8 cellular contexts compared by ENCODE assay signal in the genomic region with DNA sequence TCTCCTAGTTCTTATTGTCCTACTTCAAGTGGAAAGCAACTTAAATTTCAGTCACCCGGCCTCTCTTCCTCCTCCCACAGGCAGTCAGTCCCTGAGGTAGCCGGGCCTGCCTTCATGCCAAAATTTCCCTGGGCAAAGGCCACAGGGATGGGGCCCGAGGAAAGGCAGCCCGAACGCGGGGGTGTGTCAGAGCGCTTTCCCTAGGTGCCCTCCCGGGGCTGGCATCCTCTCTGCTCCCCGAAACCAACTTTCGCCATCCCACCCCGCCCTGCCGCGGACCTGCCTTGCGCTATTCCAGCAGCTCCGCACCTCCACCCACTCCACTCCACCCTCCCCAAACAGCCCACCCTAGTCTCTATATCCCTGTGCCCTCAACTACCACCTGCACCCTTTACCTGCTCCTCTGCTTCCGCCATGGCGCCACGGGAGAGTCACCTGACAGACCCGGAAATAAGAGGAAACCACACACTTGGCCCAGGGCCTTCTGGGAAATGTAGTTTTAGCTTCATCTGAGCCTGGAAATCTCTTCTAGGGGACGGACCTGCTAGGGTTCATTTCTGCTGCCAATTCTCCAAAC. TPM values are rescaled to one million over a fixed set of nuclear protein-coding genes. Genes with fewer than 3 reads are reported as not detected.
DNase-seq lines count a peak whose midpoint lies in the region; ATAC-seq, FAIRE-seq and TF ChIP-seq lines count a peak whose summit lies in the region.

A gene (minus strand): TSS at position 433 of the 577 bp plus-strand sequence. CDS start 17 bp downstream, at position 416.

- peak within 1 kb of the TSS; percentile 96; the same call in 1 of the 2 replicates for H4K8ac ChIP-seq in H1 (ENCODE audit: extremely low read depth, insufficient read depth, low read length)
- peak within 1 kb of the TSS; percentile 78 for H4K8ac ChIP-seq in mesenchymal stem cell (ENCODE audit: low read length)

- TF ChIP-seq CTCF in H1 (IDR thresholded peaks at IDR 0.05; ENCODE audit: control extremely low read depth in 1 of 3, insufficient read depth in 1 of 3, low read depth in 1 of 3, low read length in 3 of 3): no peak

- no peak within 1 kb of the TSS for H3K18ac ChIP-seq in H1 (ENCODE audit: extremely low read depth, low read length)
- H3K18ac ChIP-seq in mesenchymal stem cell (ENCODE audit: low read depth in 1 of 2, low read length in 2 of 2): peak within 1 kb of the TSS; percentile 52 to 81

- H3K9me3 Mint-ChIP-seq in CD4-positive, CD25-positive, alpha-beta regulatory T cell: peaks cover 0 to 2% (median 0%) of the 10 kb centered on the region in 7 donors

- H2BK12ac ChIP-seq in H1 (ENCODE audit: low read depth, low read length) (no peak within 1 kb of the TSS), mesenchymal stem cell (ENCODE audit: low read length in 2 of 2) (no peak within 1 kb of the TSS)

- peak in 1 of 2 experiments; percentile 77; a peak in 2 of 3 replicates for TF ChIP-seq POLR2A in H1 (IDR thresholded peaks at IDR 0.05; ENCODE audit: control extremely low read depth in 1 of 2, low read depth in 2 of 2, low read length in 2 of 2)

- peaks cover 20% of the 10 kb centered on the region for H3K27me3 Mint-ChIP-seq in CD4-positive, CD25-positive, alpha-beta regulatory T cell

- POLR2A ChIA-PET in H1 (lab: Charles Lee; ENCODE audit: partially characterized antibody): interaction anchor here (0.6 to 1.3 kb wide), 5 partner anchors 9 to 607 kb away, joined by 3 to 4 read pairs (median 4); no protein-coding TSS in a partner anchor

- peak within 1 kb of the TSS; percentile 88 for H3K4me3 ChIP-seq in CD4-positive, CD25-positive, alpha-beta regulatory T cell (ENCODE audit: low read depth, low read length)
- H3K4me3 ChIP-seq in H1 (ENCODE audit: extremely low read depth in 1 of 4, insufficient read depth in 2 of 4, low read depth in 3 of 4, low read length in 4 of 4) (peak within 1 kb of the TSS; percentile 87 to 92 (median 90)), mesenchymal stem cell (ENCODE audit: insufficient read depth in 1 of 2, low read depth in 1 of 2, low read length in 2 of 2) (peak within 1 kb of the TSS; percentile 75 to 87)

- CTCF ChIA-PET in H1 (lab: Charles Lee; ENCODE audit: partially characterized antibody): interaction anchor here (0.7 to 2.3 kb wide), 10 partner anchors 16 to 555 kb away, joined by 3 to 11 read pairs (median 4); no protein-coding TSS in a partner anchor

- WGBS in H1 (ENCODE audit: extremely low coverage in 1 of 2, insufficient coverage in 1 of 2, insufficient read length in 1 of 2, insufficient replicate concordance in 2 of 2, low coverage in 1 of 2, low lambda C conversion rate in 2 of 2, missing lambda C conversion rate in 1 of 2), 2 experiments: 3% methylated on average over 20 of the region's 20 CpGs; no CpG with 5 or more reads in 1 of the 2 experiments
- 1% methylated on average over 20 of the region's 20 CpGs for WGBS in mesenchymal stem cell

- no peak for TF ChIP-seq RAD21 in H1 (IDR thresholded peaks at IDR 0.05 in 1 of 2, conservative IDR thresholded peaks at IDR 0.05 in 1 of 2; ENCODE audit: low read depth in 2 of 2, low read length in 2 of 2)

- peak; percentile 100 for ATAC-seq in CD4-positive, CD25-positive, alpha-beta regulatory T cell (ENCODE audit: low read depth in 2 of 2)
- peak; percentile 95 for ATAC-seq in GM19372 (IDR thresholded peaks at IDR 0.05; ENCODE audit: low read depth, unreplicated experiment)
- peak; percentile 99 for ATAC-seq in HG03521 (IDR thresholded peaks at IDR 0.05; ENCODE audit: unreplicated experiment)

- peak; percentile 76 to 89 (median 86) for DNase-seq in CD4-positive, CD25-positive, alpha-beta regulatory T cell
- DNase-seq in NCI-H82 treated with DMSO at 0.1 percent for 48 hours (lab: John Stamatoyannopoulos, UW; ENCODE audit: unreplicated experiment) (peak; percentile 39), H1 (ENCODE audit: low read depth in 1 of 2, low spot score in 2 of 2) (peak in 1 of 2 experiments; percentile 80), mesenchymal stem cell (peak; percentile 81)
- DNase-seq in activated CD8-positive, alpha-beta memory T cell treated with anti-CD3 and anti-CD28 coated beads for 24 hours: peak; percentile 85
- DNase-seq in stimulated activated CD8-positive, alpha-beta memory T cell treated with anti-CD3 and anti-CD28 coated beads, Interleukin-12 subunit alpha, Interleukin-12 subunit beta, amount 100 ng/mL, for 24 hours (ENCODE audit: extremely low read depth): peak; percentile 23

- H3K79me1 ChIP-seq in H1 (ENCODE audit: low read depth, low read length): peaks cover 3% of the 10 kb centered on the region; the same call in 1 of the 2 replicates
- H3K79me1 ChIP-seq in mesenchymal stem cell (replicated peaks; ENCODE audit: low read length, poor library complexity, severe bottlenecking): peaks cover 17% of the 10 kb centered on the region

- no peaks in the 10 kb centered on the region for H3K9me3 ChIP-seq in CD4-positive, CD25-positive, alpha-beta regulatory T cell (ENCODE audit: control insufficient read depth in 2 of 2, low read length in 2 of 2)
- H3K9me3 ChIP-seq in H1 (ENCODE audit: insufficient read depth in 2 of 2, low read depth in 1 of 2, low read length in 1 of 2) (no peaks in the 10 kb centered on the region), mesenchymal stem cell (ENCODE audit: control insufficient read depth, low read length) (no peaks in the 10 kb centered on the region)

- H3K4me3 Mint-ChIP-seq in CD4-positive, CD25-positive, alpha-beta regulatory T cell: peak within 1 kb of the TSS; percentile 92 to 99 (median 97)

- H2BK5ac ChIP-seq in H1 (ENCODE audit: low read depth, low read length) (peak within 1 kb of the TSS; percentile 68; the same call in 1 of the 2 replicates), mesenchymal stem cell (ENCODE audit: low read depth, low read length, poor library complexity, severe bottlenecking) (no peak within 1 kb of the TSS)

- H2BK120ac ChIP-seq in H1 (replicated peaks; ENCODE audit: low read depth, low read length) (no peak within 1 kb of the TSS), mesenchymal stem cell (ENCODE audit: low read depth, low read length) (peak within 1 kb of the TSS; percentile 68)

- H3K4me2 ChIP-seq in H1 (ENCODE audit: insufficient read depth in 1 of 2, low read depth in 2 of 2, low read length in 2 of 2): peak within 1 kb of the TSS; percentile 69 to 95
- H3K4me2 ChIP-seq in mesenchymal stem cell (ENCODE audit: low read length, poor library complexity, severe bottlenecking): peak within 1 kb of the TSS; percentile 88

- peaks cover 0 to 29% of the 10 kb centered on the region in 2 experiments; a peak in 2 of 4 replicates for H3K79me2 ChIP-seq in H1 (ENCODE audit: control insufficient read depth in 1 of 2, insufficient read depth in 2 of 2, low read length in 2 of 2)

- H3K36me3 Mint-ChIP-seq in CD4-positive, CD25-positive, alpha-beta regulatory T cell: no peaks in the 10 kb centered on the region

- H3K23ac ChIP-seq in H1 (ENCODE audit: insufficient read length) (no peak within 1 kb of the TSS), mesenchymal stem cell (ENCODE audit: low read length in 2 of 2) (no peak within 1 kb of the TSS)

- H3K27me3 ChIP-seq in CD4-positive, CD25-positive, alpha-beta regulatory T cell (ENCODE audit: control insufficient read depth, insufficient read depth, low read length): peaks cover 2% of the 10 kb centered on the region
- no peaks in the 10 kb centered on the region for H3K27me3 ChIP-seq in H1 (replicated peaks in 1 of 4; ENCODE audit: control insufficient read depth in 3 of 4, extremely low read depth in 1 of 4, insufficient read depth in 3 of 4, low read length in 3 of 4)
- H3K27me3 ChIP-seq in mesenchymal stem cell (ENCODE audit: control insufficient read depth in 1 of 2, insufficient read depth in 1 of 2, low read length in 2 of 2): no peaks in the 10 kb centered on the region

- H3K27ac ChIP-seq in CD4-positive, CD25-positive, alpha-beta regulatory T cell (ENCODE audit: insufficient read depth, low read length, poor library complexity, severe bottlenecking): peak within 1 kb of the TSS; percentile 49
- H3K27ac ChIP-seq in H1 (ENCODE audit: low read depth, low read length): peak within 1 kb of the TSS; percentile 39; the same call in 1 of the 2 replicates
- no peak within 1 kb of the TSS for H3K27ac ChIP-seq in mesenchymal stem cell (ENCODE audit: low read length, poor library complexity, severe bottlenecking)

- H3K36me3 ChIP-seq in CD4-positive, CD25-positive, alpha-beta regulatory T cell (ENCODE audit: control insufficient read depth, insufficient read depth, low read length): no peaks in the 10 kb centered on the region
- H3K36me3 ChIP-seq in H1 (ENCODE audit: control insufficient read depth in 2 of 4, insufficient read depth in 4 of 4, low read length in 3 of 4): no peaks in the 10 kb centered on the region
- H3K36me3 ChIP-seq in mesenchymal stem cell (ENCODE audit: control insufficient read depth in 1 of 2, insufficient read depth in 2 of 2, low read depth in 1 of 2, low read length in 2 of 2): no peaks in the 10 kb centered on the region

- peak within 1 kb of the TSS; percentile 94 to 97 (median 95) for H3K27ac Mint-ChIP-seq in CD4-positive, CD25-positive, alpha-beta regulatory T cell

- H2BK20ac ChIP-seq in H1 (ENCODE audit: low read length): no peak within 1 kb of the TSS

- H3K14ac ChIP-seq in H1 (ENCODE audit: insufficient read length): no peak within 1 kb of the TSS
- no peak within 1 kb of the TSS for H3K14ac ChIP-seq in mesenchymal stem cell (ENCODE audit: low read length in 2 of 2)

- no peak within 1 kb of the TSS for H3K56ac ChIP-seq in H1 (replicated peaks; ENCODE audit: insufficient read length, low read depth, low read length)

- TF ChIP-seq EP300 in H1 (IDR thresholded peaks at IDR 0.05; ENCODE audit: borderline replicate concordance in 1 of 2, low read depth in 2 of 2, low read length in 2 of 2): no peak

- H4K20me1 ChIP-seq in H1 (replicated peaks in 1 of 2; ENCODE audit: control insufficient read depth in 1 of 2, insufficient read depth in 2 of 2, low read length in 2 of 2): peaks cover 0 to 3% of the 10 kb centered on the region in 2 experiments

- no peak within 1 kb of the TSS for H4K5ac ChIP-seq in H1 (ENCODE audit: insufficient read length, low read depth, low read length)

- H2AK5ac ChIP-seq in H1 (ENCODE audit: low read depth, low read length) (no peak within 1 kb of the TSS), mesenchymal stem cell (ENCODE audit: low read length, severe bottlenecking) (no peak within 1 kb of the TSS)

- H3K4ac ChIP-seq in H1 (replicated peaks; ENCODE audit: insufficient read length, low read depth, low read length): no peak within 1 kb of the TSS
- H3K4ac ChIP-seq in mesenchymal stem cell (ENCODE audit: low read depth in 1 of 2, low read length in 2 of 2): peak within 1 kb of the TSS; percentile 14 to 49

- H2BK15ac ChIP-seq in H1 (ENCODE audit: low read length) (no peak within 1 kb of the TSS), mesenchymal stem cell (ENCODE audit: low read depth, poor library complexity, severe bottlenecking) (no peak within 1 kb of the TSS)

- H3K23me2 ChIP-seq in H1 (ENCODE audit: low read depth, low read length): no peaks in the 10 kb centered on the region; the same call in 1 of the 2 replicates

- peaks cover 26 to 51% (median 34%) of the 10 kb centered on the region in 4 donors for H3K4me1 Mint-ChIP-seq in CD4-positive, CD25-positive, alpha-beta regulatory T cell

- H3K9ac ChIP-seq in H1 (replicated peaks in 1 of 4; ENCODE audit: extremely low read depth in 1 of 4, low read depth in 3 of 4, low read length in 3 of 4) (peak within 1 kb of the TSS in 3 of 4 experiments; percentile 54 to 90 (median 64); a peak in 6 of 7 replicates), mesenchymal stem cell (ENCODE audit: low read length) (peak within 1 kb of the TSS; percentile 92)

- H4K91ac ChIP-seq in H1 (replicated peaks; ENCODE audit: insufficient read length, low read length) (no peak within 1 kb of the TSS), mesenchymal stem cell (ENCODE audit: low read length) (peak within 1 kb of the TSS; percentile 23)

- FAIRE-seq in H1 (lab: Jason Lieb, UNC): peak; percentile 93

- H3K4me1 ChIP-seq in CD4-positive, CD25-positive, alpha-beta regulatory T cell (ENCODE audit: control insufficient read depth, insufficient read depth, low read length, poor library complexity, severe bottlenecking): peaks cover 6% of the 10 kb centered on the region
- peaks cover 0 to 3% (median 1%) of the 10 kb centered on the region in 4 experiments; a peak in 1 of 7 replicates for H3K4me1 ChIP-seq in H1 (replicated peaks in 1 of 4; ENCODE audit: control insufficient read depth in 3 of 4, insufficient read depth in 4 of 4, low read length in 3 of 4)
- peaks cover 1% of the 10 kb centered on the region for H3K4me1 ChIP-seq in mesenchymal stem cell (ENCODE audit: control insufficient read depth, insufficient read depth, low read depth, low read length)

- H2AFZ ChIP-seq in H1 (ENCODE audit: low read length) (peak within 1 kb of the TSS; percentile 92), mesenchymal stem cell (ENCODE audit: low read depth, low read length) (peak within 1 kb of the TSS; percentile 46)

RNA-seq across cellular contexts. Expression of the gene that starts here (rescaled TPM):
- 60.2 TPM for total RNA-seq in CD4-positive, CD25-positive, alpha-beta regulatory T cell
- polyA plus RNA-seq in CD4-positive, CD25-positive, alpha-beta regulatory T cell: 10 to 100 TPM; 45.9 to 54.2 (median 49.7) TPM
- total RNA-seq in H1 (2021; fragmentation: NEBNext Ultra II Directional; extraction: Animal tissue kit (Norgen Biotek cat#: 25700)): 51.4 and 63.3 TPM in 2 replicates
- polyA plus RNA-seq in H1 (2011; rRNA removed): 7.2 and 10.7 TPM in 2 replicates
- 13.3 TPM for polyA plus RNA-seq in H1 (2011; cell fraction: cytosol; rRNA removed)
- polyA plus RNA-seq in H1 (2011; cell fraction: nucleus; rRNA removed): 19.8 TPM
- polyA plus RNA-seq in H1 (2012, experiment 1 of 2): 16.5 to 47.0 TPM (median 22.7 TPM) in 4 replicates
- polyA plus RNA-seq in H1 (2012, experiment 2 of 2): 1.4 TPM
- 13.2 TPM for polyA plus RNA-seq in H1 (2013, experiment 1 of 2)
- 14.1 TPM for polyA plus RNA-seq in H1 (2013, experiment 2 of 2)
- 24.1 and 30.0 TPM in 2 replicates for polyA minus RNA-seq in H1 (2011; rRNA and poly(A)+ RNA removed)
- 16.0 TPM for polyA minus RNA-seq in H1 (2011; cell fraction: cytosol; rRNA and poly(A)+ RNA removed)
- 46.7 TPM for polyA minus RNA-seq in H1 (2011; cell fraction: nucleus; rRNA and poly(A)+ RNA removed)
- 29.6 TPM for polyA plus RNA-seq in mesenchymal stem cell (2013, experiment 1 of 2)
- polyA plus RNA-seq in mesenchymal stem cell (2013, experiment 2 of 2): 29.9 TPM
